Comparison of ENCODE assay signal across 16 cellular contexts in genomic region chr3:31580645-31581044, GRCh38.
"Had no signal": no experiment of that assay in that cellular context is flagged by ENCODE, and none has a peak within 500 bp of the region (broad histone marks: within the 10 kb centered on the region; RNA-seq: fewer than 3 reads in every experiment).

No MANE protein-coding gene starts in this region.

- FAIRE-seq: frontal cortex, keratinocyte had no signal

- H3K9me3 ChIP-seq: mucosa of descending colon, neutrophil, tibial artery, upper lobe of left lung, uterus had no signal

- H3K4me2 ChIP-seq: smooth muscle cell had no signal

- H3K4me1 ChIP-seq: uterus had no signal

- DNase-seq: effector CD4-positive, alpha-beta T cell; immature natural killer cell; left colon; mucosa of descending colon; naive thymus-derived CD8-positive, alpha-beta T cell; stimulated activated CD4-positive, alpha-beta T cell treated with anti-CD3 and anti-CD28 coated beads, Interleukin-2, amount 100 ng/mL, for 48 hours; stimulated activated naive CD4-positive, alpha-beta T cell treated with Interleukin-2 at 50 U/mL for 16 hours; tibial artery; upper lobe of left lung; uterus had no signal

- ATAC-seq: esophagus mucosa; mucosa of descending colon; naive thymus-derived CD8-positive, alpha-beta T cell had no signal

- H3K4me3 ChIP-seq: coronary artery, mucosa of descending colon, smooth muscle cell, tibial artery, upper lobe of left lung, uterus had no signal

- H3K27me3 ChIP-seq: neutrophil, tibial artery, upper lobe of left lung, uterus had no signal

- H3K36me3 ChIP-seq: tibial artery, uterus had no signal

- H3K27ac ChIP-seq: coronary artery, tibial artery, upper lobe of left lung, uterus had no signal
